Comparison of ENCODE assay signal across 20 cellular contexts in genomic region chr11:1866776-1867175, GRCh38. TPM values are rescaled to one million over a fixed set of nuclear protein-coding genes. Genes with fewer than 3 reads are reported as not detected.
"Had no signal": no experiment of that assay in that cellular context is flagged by ENCODE, and none has a peak within 500 bp of the region (broad histone marks: within the 10 kb centered on the region; RNA-seq: fewer than 3 reads in every experiment).

No MANE protein-coding gene starts in this region.

- DNase-seq: activated CD4-positive, CD25-positive, alpha-beta regulatory T cell treated with anti-CD3 and anti-CD28 coated beads, Interleukin-2, amount 50 U/mL, for 72 hours; activated naive CD4-positive, alpha-beta T cell treated with anti-CD3 and anti-CD28 coated beads for 36 hours; activated naive CD8-positive, alpha-beta T cell treated with anti-CD3 and anti-CD28 coated beads, Interleukin-2, amount 50 U/mL, for 24 hours; activated T-cell treated with anti-CD3 and anti-CD28 coated beads for 4 hours; glutamatergic neuron; naive thymus-derived CD4-positive, alpha-beta T cell; SK-N-SH; stimulated activated naive CD8-positive, alpha-beta T cell treated with anti-CD3 and anti-CD28 coated beads, Interleukin-15, amount 100 ng/mL, for 72 hours; T-cell; testis; upper lobe of right lung had no signal

- H3K27ac ChIP-seq: upper lobe of right lung had no signal

- H3K9me3 ChIP-seq: SK-N-SH, testis, upper lobe of right lung had no signal

- H3K36me3 ChIP-seq: upper lobe of right lung had no signal

- H3K9ac ChIP-seq: SK-N-SH had no signal

- ATAC-seq: activated naive CD8-positive, alpha-beta T cell treated with anti-CD3 and anti-CD28 coated beads, Interleukin-2, amount 50 U/mL, for 24 hours; esophagus mucosa; naive thymus-derived CD4-positive, alpha-beta T cell; sciatic nerve; stimulated activated naive CD8-positive, alpha-beta T cell treated with anti-CD3 and anti-CD28 coated beads, Interleukin-15, amount 100 ng/mL, for 72 hours; T-cell; upper lobe of right lung had no signal

- H3K4me2 ChIP-seq: SK-N-SH had no signal

- H3K4me3 ChIP-seq: testis, upper lobe of right lung had no signal

- H3K27me3 ChIP-seq: testis had no signal

RNA-seq across cellular contexts. Expression of gene LSP1, which starts 13.9 kb away (rescaled TPM):
- total RNA-seq: fibroblast of villous mesenchyme, lung microvascular endothelial cell, progenitor cell of endocrine pancreas had no signal

RNA-seq across cellular contexts. Expression of gene PRR33, which starts 24.9 kb away (rescaled TPM):
- total RNA-seq: astrocyte, esophagus mucosa, fibroblast of villous mesenchyme, lung microvascular endothelial cell, mononuclear cell, progenitor cell of endocrine pancreas, sciatic nerve, upper lobe of right lung had no signal
- polyA plus RNA-seq: SK-N-SH had no signal

RNA-seq across cellular contexts. Expression of gene TNNI2, which starts 28.0 kb away (rescaled TPM):
- total RNA-seq: activated naive CD4-positive, alpha-beta T cell treated with anti-CD3 and anti-CD28 coated beads for 36 hours; astrocyte; fibroblast of villous mesenchyme; lung microvascular endothelial cell; sciatic nerve; testis had no signal
- polyA plus RNA-seq: SK-N-SH had no signal

RNA-seq across cellular contexts. Expression of gene SYT8, which starts 32.0 kb away (rescaled TPM):
- total RNA-seq: activated CD8-positive, alpha-beta memory T cell treated with anti-CD3 and anti-CD28 coated beads for 36 hours; activated naive CD4-positive, alpha-beta T cell treated with anti-CD3 and anti-CD28 coated beads for 36 hours; activated T-helper 2 cell treated with anti-CD3 and anti-CD28 coated beads, Interferon-gamma antibody, Interleukin-2, Interleukin-4, amounts not matched to agents 10 μg/mL and 5 μg/mL and 100 μg/mL, durations not matched to agents 14 hours and 24 hours and 36 hours; fibroblast of villous mesenchyme; lung microvascular endothelial cell; mononuclear cell; naive thymus-derived CD4-positive, alpha-beta T cell; T-cell had no signal
- polyA plus RNA-seq: naive thymus-derived CD4-positive, alpha-beta T cell; SK-N-SH had no signal

RNA-seq across cellular contexts. Expression of gene TNNT3, which starts 52.7 kb away (rescaled TPM):
- total RNA-seq: astrocyte, fibroblast of villous mesenchyme, lung microvascular endothelial cell, progenitor cell of endocrine pancreas had no signal
- polyA plus RNA-seq: SK-N-SH had no signal
